19 cellular contexts compared by ENCODE assay signal in the genomic region with DNA sequence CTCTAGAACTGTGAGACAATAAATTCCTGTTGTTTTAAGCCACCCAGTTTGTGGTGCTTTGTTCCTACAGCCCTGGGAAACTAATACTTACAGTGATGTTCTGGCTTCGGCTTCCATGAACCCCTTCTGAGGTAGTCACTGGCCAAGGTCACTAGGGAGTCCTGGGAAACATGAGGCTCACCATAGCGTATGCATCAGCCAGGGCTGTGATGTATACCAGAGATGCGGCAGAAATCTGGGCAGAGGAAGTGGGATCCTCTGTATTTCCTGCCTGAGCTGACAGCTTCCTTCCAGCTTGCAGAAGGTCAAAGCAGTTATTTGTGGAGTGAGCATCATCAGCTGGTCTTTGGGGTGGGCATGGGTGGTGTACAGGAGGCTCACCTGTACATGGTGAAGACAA. TPM values are rescaled to one million over a fixed set of nuclear protein-coding genes. Genes with fewer than 3 reads are reported as not detected.
DNase-seq lines count a peak whose midpoint lies in the region; ATAC-seq and TF ChIP-seq lines count a peak whose summit lies in the region.
"Had no signal": no experiment of that assay in that cellular context is flagged by ENCODE, and none has a peak within 500 bp of the region (broad histone marks: within the 10 kb centered on the region; RNA-seq: fewer than 3 reads in every experiment).

No MANE protein-coding gene starts in this region.

- DNase-seq in GM23338 (ENCODE audit: low spot score) (no peak), brain microvascular endothelial cell (peak; percentile 47), left colon (no peak), NCI-H226 (no peak), D341Med (ENCODE audit: low spot score) (no peak)
- DNase-seq: activated T-cell treated with anti-CD3 and anti-CD28 coated beads, Interleukin-2, amount 50 U/mL, for 48 hours; anterior cingulate cortex; DMS 273 treated with DMSO at 0.1 percent for 48 hours; naive B cell; NCI-H1105; NK-92 treated with Interleukin-12 subunit alpha and Interleukin-12 subunit beta, amount 100 ng/mL, for 24 hours; T-helper 1 cell; tibial artery had no signal

- peaks cover 20% of the 10 kb centered on the region for H3K36me3 Mint-ChIP-seq in GM23338 (ENCODE audit: low read depth)

- no peaks in the 10 kb centered on the region for H3K27me3 Mint-ChIP-seq in GM23338 (ENCODE audit: insufficient read depth, low read depth, poor library complexity)
- H3K27me3 Mint-ChIP-seq: IgD-negative memory B cell, naive B cell had no signal

- H3K4me1 ChIP-seq in BLaER1 (peaks cover 33% of the 10 kb centered on the region), GM23338 (ENCODE audit: insufficient read depth) (peaks cover 5% of the 10 kb centered on the region)

- H3K4me3 ChIP-seq in BLaER1, result no peak overlapping the region
- no peak overlapping the region for H3K4me3 ChIP-seq in GM23338
- no peak overlapping the region for H3K4me3 ChIP-seq in brain microvascular endothelial cell (ENCODE audit: low read depth, low read length)
- H3K4me3 ChIP-seq: tibial artery had no signal

- no peak; the same call in 2 of the 3 replicates for ATAC-seq in GM23338
- ATAC-seq in left colon, result peak; percentile 19
- ATAC-seq in HG02642 (IDR thresholded peaks at IDR 0.05; ENCODE audit: poor library complexity, unreplicated experiment), result no peak
- ATAC-seq in HG03135 (IDR thresholded peaks at IDR 0.05; ENCODE audit: unreplicated experiment), result no peak
- ATAC-seq: activated CD4-positive, CD25-positive, alpha-beta regulatory T cell treated with anti-CD3 and anti-CD28 coated beads, Interleukin-2, amount 50 U/mL, for 24 hours; left lobe of liver had no signal

- peak overlapping the region; percentile 60; the same call in 1 of the 2 replicates for H3K27ac Mint-ChIP-seq in GM23338

- peaks cover 51% of the 10 kb centered on the region for H3K79me2 ChIP-seq in GM23338 (replicated peaks; ENCODE audit: insufficient read depth)

- H3K27me3 ChIP-seq in BLaER1 (no peaks in the 10 kb centered on the region), GM23338 (ENCODE audit: insufficient read depth) (no peaks in the 10 kb centered on the region), brain microvascular endothelial cell (replicated peaks) (no peaks in the 10 kb centered on the region)
- H3K27me3 ChIP-seq: tibial artery had no signal

- no peak for TF ChIP-seq CTCF in GM23338 (conservative IDR thresholded peaks at IDR 0.05; ENCODE audit: low read depth in 2 of 2)
- TF ChIP-seq CTCF in brain microvascular endothelial cell (IDR thresholded peaks at IDR 0.05; ENCODE audit: low read depth, low read length, missing control alignments), result no peak

- H3K4me1 Mint-ChIP-seq in GM23338, result peaks cover 15% of the 10 kb centered on the region

- H3K36me3 ChIP-seq in BLaER1 (peaks cover 84% of the 10 kb centered on the region), GM23338 (ENCODE audit: insufficient read depth) (peaks cover 9% of the 10 kb centered on the region; the same call in 1 of the 2 replicates), brain microvascular endothelial cell (replicated peaks) (peaks cover 7% of the 10 kb centered on the region)

- H3K27ac ChIP-seq in BLaER1, result peak overlapping the region; percentile 52
- peak overlapping the region; percentile 51 for H3K27ac ChIP-seq in GM23338 (ENCODE audit: low read depth)
- peak overlapping the region; percentile 31 for H3K27ac ChIP-seq in brain microvascular endothelial cell
- H3K27ac ChIP-seq: tibial artery had no signal

- H3K4me3 Mint-ChIP-seq in GM23338, result no peak overlapping the region

- H3K4me2 ChIP-seq in BLaER1 (peak overlapping the region; percentile 78), GM23338 (no peak overlapping the region)

- H3F3A ChIP-seq in GM23338 (replicated peaks; ENCODE audit: low read depth), result no peaks in the 10 kb centered on the region

- H4K20me1 ChIP-seq in BLaER1 (peaks cover 24% of the 10 kb centered on the region), GM23338 (replicated peaks; ENCODE audit: insufficient read depth) (no peaks in the 10 kb centered on the region; the same call in 1 of the 2 replicates)

- H3K9me3 Mint-ChIP-seq in GM23338, result no peaks in the 10 kb centered on the region
- H3K9me3 Mint-ChIP-seq: IgD-negative memory B cell, naive B cell had no signal

- intact Hi-C loops in left colon (cut with DNase I, micrococcal nuclease), result no loop called here

- H2AFZ ChIP-seq in GM23338, result no peak overlapping the region

- in situ Hi-C loops in brain microvascular endothelial cell (cut with HindIII; ENCODE audit: low pct_ligation_motif_present, low sequenced_read_pairs), result no loop called here

- peak overlapping the region; percentile 57 for H3K9ac ChIP-seq in BLaER1

- no peaks in the 10 kb centered on the region for H3K9me3 ChIP-seq in BLaER1
- H3K9me3 ChIP-seq: tibial artery had no signal

- H3K9me2 ChIP-seq in GM23338 (ENCODE audit: insufficient read depth), result peaks cover 3% of the 10 kb centered on the region; the same call in 1 of the 2 replicates

TF ChIP-seq in GM23338, 12 proteins besides CTCF, POLR2A, EP300 and RAD21 (continues in another document):
- TF ChIP-seq POLR2AphosphoS5 (IDR thresholded peaks at IDR 0.05; ENCODE audit: low read depth), result no peak
- TF ChIP-seq, protein P1, sequence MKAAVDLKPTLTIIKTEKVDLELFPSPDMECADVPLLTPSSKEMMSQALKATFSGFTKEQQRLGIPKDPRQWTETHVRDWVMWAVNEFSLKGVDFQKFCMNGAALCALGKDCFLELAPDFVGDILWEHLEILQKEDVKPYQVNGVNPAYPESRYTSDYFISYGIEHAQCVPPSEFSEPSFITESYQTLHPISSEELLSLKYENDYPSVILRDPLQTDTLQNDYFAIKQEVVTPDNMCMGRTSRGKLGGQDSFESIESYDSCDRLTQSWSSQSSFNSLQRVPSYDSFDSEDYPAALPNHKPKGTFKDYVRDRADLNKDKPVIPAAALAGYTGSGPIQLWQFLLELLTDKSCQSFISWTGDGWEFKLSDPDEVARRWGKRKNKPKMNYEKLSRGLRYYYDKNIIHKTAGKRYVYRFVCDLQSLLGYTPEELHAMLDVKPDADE (IDR thresholded peaks at IDR 0.05), result no peak
- TF ChIP-seq CREB1 (CRISPR knock-in tag; IDR thresholded peaks at IDR 0.05; ENCODE audit: low read depth), result no peak
- TF ChIP-seq STAT1 (IDR thresholded peaks at IDR 0.05; ENCODE audit: unreplicated experiment), result no peak
- no peak for TF ChIP-seq NANOG (IDR thresholded peaks at IDR 0.05; ENCODE audit: borderline replicate concordance)
- TF ChIP-seq ZNF331 (CRISPR knock-in tag; IDR thresholded peaks at IDR 0.05; ENCODE audit: low read depth), result no peak
- no peak for TF ChIP-seq EZH2 (IDR thresholded peaks at IDR 0.05; ENCODE audit: low read depth, unreplicated experiment)

RNA-seq across cellular contexts. Expression of gene KAT14, which starts 27.9 kb away (rescaled TPM):
- 24.6 and 25.0 TPM in 2 replicates for total RNA-seq in GM23338 (2014; rRNA removed; shearing (Covaris generic))
- polyA plus RNA-seq in GM23338 (2016; fragmentation: Nextera tagmentation; extraction: Ambion mirVana), result 17.3 and 17.8 TPM in 2 replicates
- total RNA-seq in left colon, result 10 to 100 TPM; 11.6 to 16.8 TPM

RNA-seq across cellular contexts. Expression of gene PET117, which starts 27.9 kb away (rescaled TPM):
- 21.7 and 25.2 TPM in 2 replicates for total RNA-seq in GM23338 (2014; rRNA removed; shearing (Covaris generic))
- 36.1 and 41.9 TPM in 2 replicates for polyA plus RNA-seq in GM23338 (2016; fragmentation: Nextera tagmentation; extraction: Ambion mirVana)
- 10 to 100 TPM; 14.8 to 16.8 TPM for total RNA-seq in left colon
